In genomic region chr1:8691662-8692061, GRCh38 we compare ENCODE assay signal across 24 cellular contexts.
DNase-seq lines count a peak whose midpoint lies in the region; ATAC-seq, FAIRE-seq and TF ChIP-seq lines count a peak whose summit lies in the region.
"Had no signal": no experiment of that assay in that cellular context is flagged by ENCODE, and none has a peak within 500 bp of the region (broad histone marks: within the 10 kb centered on the region; RNA-seq: fewer than 3 reads in every experiment).

No MANE protein-coding gene starts in this region.

- 82% methylated on average over 1 of the region's 1 CpG for WGBS in smooth muscle cell (ENCODE audit: low lambda C conversion rate)
- no CpG with 5 or more reads among the region's 1 CpG for WGBS in mesendoderm (ENCODE audit: extremely low coverage, insufficient coverage, low lambda C conversion rate)

- DNase-seq in A673 (ENCODE audit: low spot score) (no peak), GM23338 (ENCODE audit: low spot score) (no peak), astrocyte (ENCODE audit: low read depth) (no peak), smooth muscle cell (lab: John Stamatoyannopoulos, UW; ENCODE audit: unreplicated experiment) (no peak), NCI-H1092 treated with DMSO at 0.1 percent for 48 hours (lab: John Stamatoyannopoulos, UW) (no peak), mesendoderm (no peak), substantia nigra (lab: John Stamatoyannopoulos, UW) (no peak)
- DNase-seq: ACHN; AML-193; C1 segment of cervical spinal cord; Calu3; CD4-positive, alpha-beta memory T cell; COR-L47; DMS53; DMS79 treated with DMSO at 0.1 percent for 48 hours; GF-D8; GM23248; H9; HFFc6 had no signal

- H3F3A ChIP-seq in GM23338 (replicated peaks; ENCODE audit: low read depth) = no peaks in the 10 kb centered on the region
- H3F3A ChIP-seq in smooth muscle cell (ENCODE audit: low read depth) = peaks cover 25% of the 10 kb centered on the region

- H3K79me1 ChIP-seq in mesendoderm (ENCODE audit: low read length) = peaks cover 7% of the 10 kb centered on the region

- H3K36me3 ChIP-seq in A673 (ENCODE audit: insufficient read depth, low read length, poor library complexity, severe bottlenecking) (no peaks in the 10 kb centered on the region), GM23338 (ENCODE audit: insufficient read depth) (no peaks in the 10 kb centered on the region), astrocyte (ENCODE audit: insufficient read depth, low read length) (no peaks in the 10 kb centered on the region), smooth muscle cell (ENCODE audit: low read depth) (no peaks in the 10 kb centered on the region), mesendoderm (ENCODE audit: control insufficient read depth, insufficient read depth, low read length) (no peaks in the 10 kb centered on the region)

- H4K5ac ChIP-seq in mesendoderm (ENCODE audit: low read length) = no peak overlapping the region

- no peak overlapping the region for H3K4ac ChIP-seq in mesendoderm (ENCODE audit: low read depth, low read length)

- H3K9me3 ChIP-seq in A673 (ENCODE audit: low read depth, low read length, poor library complexity, severe bottlenecking) (no peaks in the 10 kb centered on the region), astrocyte (ENCODE audit: insufficient read depth, low read depth, low read length) (no peaks in the 10 kb centered on the region), smooth muscle cell (replicated peaks; ENCODE audit: low read depth) (no peaks in the 10 kb centered on the region)

- H4K20me1 ChIP-seq in GM23338 (replicated peaks; ENCODE audit: insufficient read depth) = peaks cover 91% of the 10 kb centered on the region
- H4K20me1 ChIP-seq in astrocyte (ENCODE audit: insufficient read depth, low read length) = peaks cover 70% of the 10 kb centered on the region
- H4K20me1 ChIP-seq in smooth muscle cell (ENCODE audit: low read depth) = peaks cover 94% of the 10 kb centered on the region

- no peak overlapping the region for H3K56ac ChIP-seq in mesendoderm (ENCODE audit: low read length)

- H2BK15ac ChIP-seq in mesendoderm (replicated peaks; ENCODE audit: low read depth) = no peak overlapping the region

- H2BK5ac ChIP-seq in mesendoderm (ENCODE audit: low read length) = no peak overlapping the region

- BruUV-seq in A673 (replicated peaks; lab: Mats Ljungman, UMichigan) = no TSS peak

- H3K27ac Mint-ChIP-seq in GM23338 (no peak overlapping the region), astrocyte (ENCODE audit: unreplicated experiment) (peak overlapping the region; percentile 41)
- H3K27ac Mint-ChIP-seq: CD4-positive, alpha-beta memory T cell; HFFc6 had no signal

- no peak for FAIRE-seq in astrocyte (lab: Jason Lieb, UNC)
- FAIRE-seq: A204.1, GM12892 had no signal

- H2AFZ ChIP-seq in GM23338 = no peak overlapping the region
- no peak overlapping the region for H2AFZ ChIP-seq in astrocyte (ENCODE audit: low read depth, low read length)
- H2AFZ ChIP-seq in smooth muscle cell (ENCODE audit: low read depth) = no peak overlapping the region
- H2AFZ ChIP-seq: GM23248 had no signal

- H3K4me1 ChIP-seq in A673 (ENCODE audit: insufficient read depth, low read length, poor library complexity, severe bottlenecking) (peaks cover 66% of the 10 kb centered on the region), GM23338 (ENCODE audit: insufficient read depth) (peaks cover 72% of the 10 kb centered on the region), astrocyte (ENCODE audit: insufficient read depth, low read length) (peaks cover 1% of the 10 kb centered on the region), smooth muscle cell (ENCODE audit: low read depth) (peaks cover 30% of the 10 kb centered on the region), mesendoderm (ENCODE audit: control insufficient read depth, low read depth, low read length) (no peaks in the 10 kb centered on the region)

- no peak overlapping the region for H3K4me2 ChIP-seq in GM23338
- no peak overlapping the region for H3K4me2 ChIP-seq in astrocyte (ENCODE audit: low read length)
- H3K4me2 ChIP-seq in smooth muscle cell = peak overlapping the region; percentile 12
- H3K4me2 ChIP-seq in mesendoderm (ENCODE audit: low read length) = no peak overlapping the region

- CTCF ChIA-PET in A673 (lab: Charles Lee) = interaction anchor here (0.5 kb wide), 1 partner anchor 76 kb away, joined by 4 read pairs; no protein-coding TSS in a partner anchor

- H3K4me3 ChIP-seq in A673 (ENCODE audit: low read depth, low read length, poor library complexity, severe bottlenecking) = no peak overlapping the region
- H3K4me3 ChIP-seq in GM23338 = no peak overlapping the region
- no peak overlapping the region for H3K4me3 ChIP-seq in astrocyte (ENCODE audit: insufficient read depth, low read depth, low read length)
- H3K4me3 ChIP-seq in smooth muscle cell = no peak overlapping the region
- no peak overlapping the region for H3K4me3 ChIP-seq in mesendoderm (ENCODE audit: low read length)
- H3K4me3 ChIP-seq: GM23248 had no signal

- no peak overlapping the region for H3K4me3 Mint-ChIP-seq in GM23338
- no peak overlapping the region for H3K4me3 Mint-ChIP-seq in astrocyte (ENCODE audit: unreplicated experiment)
- H3K4me3 Mint-ChIP-seq: CD4-positive, alpha-beta memory T cell; H9; HFFc6 had no signal

- no peak overlapping the region for H2BK120ac ChIP-seq in mesendoderm (ENCODE audit: low read depth, low read length)

- H3K36me3 Mint-ChIP-seq in GM23338 (ENCODE audit: low read depth) = no peaks in the 10 kb centered on the region; the same call in 2 of the 3 replicates
- peaks cover 9% of the 10 kb centered on the region for H3K36me3 Mint-ChIP-seq in astrocyte (ENCODE audit: low read depth, unreplicated experiment)

- H3K9ac ChIP-seq in astrocyte (ENCODE audit: low read length) = no peak overlapping the region
- H3K9ac ChIP-seq in smooth muscle cell (ENCODE audit: low read depth) = no peak overlapping the region
- H3K9ac ChIP-seq in mesendoderm (ENCODE audit: low read length) = no peak overlapping the region
- H3K9ac ChIP-seq: GM23248 had no signal

- H3K27me3 Mint-ChIP-seq in GM23338 (ENCODE audit: insufficient read depth, low read depth, poor library complexity) (peaks cover 10% of the 10 kb centered on the region), astrocyte (ENCODE audit: low read depth, unreplicated experiment) (no peaks in the 10 kb centered on the region)
- H3K27me3 Mint-ChIP-seq: CD4-positive, alpha-beta memory T cell had no signal

- H3K4me1 Mint-ChIP-seq in GM23338 = peaks cover 68% of the 10 kb centered on the region
- peaks cover 38% of the 10 kb centered on the region for H3K4me1 Mint-ChIP-seq in astrocyte (ENCODE audit: low read depth, unreplicated experiment)

- H3K27ac ChIP-seq in A673 (ENCODE audit: low read depth, low read length, poor library complexity, severe bottlenecking) = peak overlapping the region; percentile 6
- peak overlapping the region; percentile 8; the same call in 1 of the 2 replicates for H3K27ac ChIP-seq in GM23338 (ENCODE audit: low read depth)
- no peak overlapping the region for H3K27ac ChIP-seq in astrocyte (ENCODE audit: low read depth, low read length)
- H3K27ac ChIP-seq in smooth muscle cell (ENCODE audit: low read depth) = peak overlapping the region; percentile 49
- no peak overlapping the region for H3K27ac ChIP-seq in mesendoderm (ENCODE audit: low read depth, low read length)
- no peak overlapping the region for H3K27ac ChIP-seq in substantia nigra (ENCODE audit: low read depth, low read length, poor library complexity, severe bottlenecking)
- H3K27ac ChIP-seq: 22Rv1, GM23248 had no signal

- no peak overlapping the region for H3K18ac ChIP-seq in mesendoderm (ENCODE audit: low read length)

- H3K27me3 ChIP-seq in A673 (replicated peaks; ENCODE audit: insufficient read depth, low read depth, low read length, poor library complexity) (no peaks in the 10 kb centered on the region), GM23338 (ENCODE audit: insufficient read depth) (no peaks in the 10 kb centered on the region), astrocyte (ENCODE audit: insufficient read depth, low read length) (no peaks in the 10 kb centered on the region), smooth muscle cell (ENCODE audit: low read depth) (no peaks in the 10 kb centered on the region), mesendoderm (ENCODE audit: insufficient read depth, low read length, poor library complexity) (no peaks in the 10 kb centered on the region)

- intact Hi-C loops in A673 (cut with micrococcal nuclease; ENCODE audit: unreplicated experiment) = no loop called here

- no peak overlapping the region for H4K8ac ChIP-seq in mesendoderm (ENCODE audit: low read depth, low read length)

- H3K79me2 ChIP-seq in GM23338 (replicated peaks; ENCODE audit: insufficient read depth) (peaks cover 100% of the 10 kb centered on the region), astrocyte (ENCODE audit: insufficient read depth, low read length) (peaks cover 81% of the 10 kb centered on the region), smooth muscle cell (ENCODE audit: low read depth) (peaks cover 100% of the 10 kb centered on the region), mesendoderm (ENCODE audit: control insufficient read depth, insufficient read depth, low read length) (peaks cover 76% of the 10 kb centered on the region)

- no peaks in the 10 kb centered on the region for H3K9me2 ChIP-seq in GM23338 (ENCODE audit: insufficient read depth)

- TF ChIP-seq CTCF in A673 (conservative IDR thresholded peaks at IDR 0.05; ENCODE audit: low read depth, low read length) = no peak
- TF ChIP-seq CTCF in GM23338 (conservative IDR thresholded peaks at IDR 0.05; ENCODE audit: low read depth in 2 of 2) = no peak
- no peak for TF ChIP-seq CTCF in astrocyte (IDR thresholded peaks at IDR 0.05; ENCODE audit: insufficient read depth, low read depth, low read length)
- TF ChIP-seq CTCF in smooth muscle cell (IDR thresholded peaks at IDR 0.05; ENCODE audit: borderline replicate concordance, insufficient read depth, poor library complexity, severe bottlenecking) = no peak

- POLR2A ChIA-PET in A673 (lab: Charles Lee; ENCODE audit: low non-redundant PET) = interaction anchor here (0.6 kb wide), 1 partner anchor 16 kb away, joined by 4 read pairs; no protein-coding TSS in a partner anchor

- no peak overlapping the region for H2AK5ac ChIP-seq in mesendoderm (ENCODE audit: low read length)

- ATAC-seq in GM23338 = no peak
- no peak for ATAC-seq in HG02840 (IDR thresholded peaks at IDR 0.05; ENCODE audit: low FRiP score, unreplicated experiment)
- ATAC-seq: HCT116 had no signal

- H3K9me3 Mint-ChIP-seq in GM23338 (no peaks in the 10 kb centered on the region), astrocyte (ENCODE audit: unreplicated experiment) (peaks cover 3% of the 10 kb centered on the region)
- H3K9me3 Mint-ChIP-seq: CD4-positive, alpha-beta memory T cell; H9; HFFc6 had no signal

- H3K23ac ChIP-seq in mesendoderm (ENCODE audit: low read length) = no peak overlapping the region

TF ChIP-seq in GM23338, 12 proteins besides CTCF, POLR2A, EP300 and RAD21:
- TF ChIP-seq ZNF114 (CRISPR knock-in tag; IDR thresholded peaks at IDR 0.05) = no peak
TF ChIP-seq in GM23338: peak in this region for 0.

Comparison
In these comparisons a context has a peak if more than half of its experiments do, and no peak if none do; other contexts are left out.
1. H3K27ac ChIP-seq: peak in A673 (single experiment), GM23338 (single experiment) and smooth muscle cell (single experiment); none in astrocyte (single experiment), mesendoderm (single experiment) and substantia nigra (single experiment).